23 cellular contexts compared by ENCODE assay signal in genomic region chr1:164755674-164756073, GRCh38.
DNase-seq lines count a peak whose midpoint lies in the region; ATAC-seq, FAIRE-seq and TF ChIP-seq lines count a peak whose summit lies in the region.
"Had no signal": no experiment of that assay in that cellular context is flagged by ENCODE, and none has a peak within 500 bp of the region (broad histone marks: within the 10 kb centered on the region; RNA-seq: fewer than 3 reads in every experiment).

No MANE protein-coding gene starts in this region.

- no peaks in the 10 kb centered on the region for H3K79me2 ChIP-seq in keratinocyte (ENCODE audit: control insufficient read depth, insufficient read depth, low read length)

- dilution Hi-C loops in IMR-90 (cut with HindIII; ENCODE audit: low sequenced_read_pairs, unreplicated experiment) = no loop called here
- dilution Hi-C loops in keratinocyte (cut with MboI; ENCODE audit: extremely low pct_ligation_motif_present, low sequenced_read_pairs) = no loop called here

- H2AK5ac ChIP-seq in IMR-90 (ENCODE audit: low read depth, low read length) = peak overlapping the region; percentile 27; the same call in 1 of the 2 replicates

- H2BK20ac ChIP-seq in IMR-90 (ENCODE audit: low read depth, low read length) = 0 out of 2 replicates have a peak overlapping the region, but pooled peaks have one; percentile 31

- H3K4me1 Mint-ChIP-seq in activated CD4-positive, alpha-beta T cell treated with anti-CD3 and anti-CD28 coated beads for 36 hours = no peaks in the 10 kb centered on the region
- H3K4me1 Mint-ChIP-seq: CD8-positive, alpha-beta memory T cell had no signal

- TF ChIP-seq POLR2A in IMR-90 (IDR thresholded peaks at IDR 0.05; ENCODE audit: low read depth, low read length) = no peak

- no peak for TF ChIP-seq CTCF in IMR-90 (conservative IDR thresholded peaks at IDR 0.05; ENCODE audit: low read depth, low read length)
- TF ChIP-seq CTCF in keratinocyte (optimal IDR thresholded peaks at IDR 0.05 in 1 of 3, IDR thresholded peaks at IDR 0.05 in 1 of 3, conservative IDR thresholded peaks at IDR 0.05 in 1 of 3; ENCODE audit: extremely low read depth in 1 of 3, insufficient read depth in 2 of 3, low read length in 3 of 3) = no peak
- no peak for TF ChIP-seq CTCF in left lung (IDR thresholded peaks at IDR 0.05)

- H3K9me1 ChIP-seq in IMR-90 (ENCODE audit: insufficient read depth, low read length) (peaks cover 6% of the 10 kb centered on the region; the same call in 1 of the 2 replicates), keratinocyte (ENCODE audit: control insufficient read depth, extremely low read depth, insufficient read depth, low read length) (no peaks in the 10 kb centered on the region)

- H3K27me3 ChIP-seq in IMR-90 (ENCODE audit: control insufficient read depth, insufficient read depth, low read length) (no peaks in the 10 kb centered on the region), keratinocyte (ENCODE audit: control insufficient read depth, extremely low read depth, insufficient read depth, low read length) (no peaks in the 10 kb centered on the region), left lung (no peaks in the 10 kb centered on the region)

- peaks cover 3% of the 10 kb centered on the region for H3K27me3 Mint-ChIP-seq in activated CD4-positive, alpha-beta T cell treated with anti-CD3 and anti-CD28 coated beads for 36 hours
- H3K27me3 Mint-ChIP-seq: effector memory CD8-positive, alpha-beta T cell had no signal

- peak overlapping the region; percentile 81 for H4K91ac ChIP-seq in IMR-90 (ENCODE audit: insufficient read depth, low read depth, low read length)

- H3K27ac Mint-ChIP-seq in activated CD4-positive, alpha-beta T cell treated with anti-CD3 and anti-CD28 coated beads for 36 hours = no peak overlapping the region
- H3K27ac Mint-ChIP-seq: activated CD8-positive, alpha-beta T cell treated with anti-CD3 and anti-CD28 coated beads, Interleukin-2, amount 10 ng/mL, durations not matched to agents 7 days and 5 days; CD8-positive, alpha-beta memory T cell; effector memory CD8-positive, alpha-beta T cell; WTC11 had no signal

- CTCF ChIA-PET in IMR-90 (lab: Yijun Ruan, JAX) = no interaction called here
- CTCF ChIA-PET in activated CD4-positive, alpha-beta T cell treated with anti-CD3 and anti-CD28 coated beads for 36 hours (lab: Charles Lee) = no interaction called here

- no peaks in the 10 kb centered on the region for H3K9me3 Mint-ChIP-seq in activated CD4-positive, alpha-beta T cell treated with anti-CD3 and anti-CD28 coated beads for 36 hours (ENCODE audit: low read depth)
- H3K9me3 Mint-ChIP-seq: effector memory CD8-positive, alpha-beta T cell; WTC11 had no signal

- no peak for TF ChIP-seq RAD21 in IMR-90 (IDR thresholded peaks at IDR 0.05; ENCODE audit: low read length)

- no peak overlapping the region for H3K56ac ChIP-seq in IMR-90 (ENCODE audit: extremely low read depth, insufficient read depth, low read length)

- DNase-seq in DMS 273 (lab: John Stamatoyannopoulos, UW; ENCODE audit: unreplicated experiment) (peak; percentile 87), IMR-90 (no peak), NCI-H69 (lab: John Stamatoyannopoulos, UW) (peak; percentile 70), keratinocyte (ENCODE audit: low read depth, low spot score) (no peak), left lung (no peak), NCI-H2196 treated with DMSO at 0.1 percent for 48 hours (lab: John Stamatoyannopoulos, UW; ENCODE audit: unreplicated experiment) (no peak), sciatic nerve (ENCODE audit: low spot score) (no peak)
- no peak for DNase-seq in activated CD4-positive, alpha-beta T cell treated with anti-CD3 and anti-CD28 coated beads for 36 hours
- DNase-seq: activated CD8-positive, alpha-beta T cell treated with anti-CD3 and anti-CD28 coated beads, Interleukin-2, amount 10 ng/mL, durations not matched to agents 7 days and 5 days; activated naive CD4-positive, alpha-beta T cell treated with anti-CD3 and anti-CD28 coated beads, Interleukin-2, amount 50 U/mL, for 16 hours; activated T-cell treated with anti-CD3 and anti-CD28 coated beads, Interleukin-2, amount 50 U/mL, for 4 hours; CD8-positive, alpha-beta memory T cell; effector memory CD8-positive, alpha-beta T cell; GM23248; head of caudate nucleus; NCI-H1930; NCI-H774; retina had no signal

- H3K4me1 ChIP-seq in IMR-90 (ENCODE audit: control insufficient read depth, insufficient read depth, low read length) (peaks cover 22% of the 10 kb centered on the region), keratinocyte (ENCODE audit: control insufficient read depth, extremely low read depth, insufficient read depth, low read length) (peaks cover 11% of the 10 kb centered on the region), left lung (no peaks in the 10 kb centered on the region)

- H3K4me3 ChIP-seq in IMR-90 (ENCODE audit: insufficient read depth, low read depth, low read length) = no peak overlapping the region
- no peak overlapping the region for H3K4me3 ChIP-seq in keratinocyte (ENCODE audit: control insufficient read depth in 2 of 3, extremely low read depth in 1 of 3, insufficient read depth in 2 of 3, low read depth in 1 of 3, low read length in 3 of 3)
- H3K4me3 ChIP-seq in left lung = no peak overlapping the region
- H3K4me3 ChIP-seq: GM23248, lung, thoracic aorta had no signal

- H3K9me3 ChIP-seq in IMR-90 (ENCODE audit: control insufficient read depth, insufficient read depth, low read length) (no peaks in the 10 kb centered on the region), keratinocyte (ENCODE audit: control insufficient read depth, low read depth, low read length) (no peaks in the 10 kb centered on the region), left lung (no peaks in the 10 kb centered on the region)
- H3K9me3 ChIP-seq: thoracic aorta had no signal

- H3K18ac ChIP-seq in IMR-90 (ENCODE audit: low read depth, low read length) = peak overlapping the region; percentile 94

- H4K5ac ChIP-seq in IMR-90 (ENCODE audit: low read depth, low read length) = peak overlapping the region; percentile 95

- 90% methylated on average over 2 of the region's 4 CpGs; no CpG with 5 or more reads in 1 of the 2 experiments for WGBS in IMR-90 (ENCODE audit: extremely low coverage in 2 of 2, insufficient read length in 1 of 2), 2 experiments

- H3K4me2 ChIP-seq in IMR-90 (ENCODE audit: low read depth, low read length) (peak overlapping the region; percentile 69; the same call in 1 of the 2 replicates), keratinocyte (ENCODE audit: control insufficient read depth, extremely low read depth, insufficient read depth, low read depth, low read length) (peak overlapping the region; percentile 22)

- H3K27ac ChIP-seq in IMR-90 (ENCODE audit: insufficient read depth, low read length) (peak overlapping the region; percentile 66; the same call in 1 of the 2 replicates), keratinocyte (ENCODE audit: control insufficient read depth, insufficient read depth, low read length) (no peak overlapping the region), left lung (no peak overlapping the region)
- H3K27ac ChIP-seq: GM23248, thoracic aorta had no signal

- H3K36me3 ChIP-seq in IMR-90 (ENCODE audit: control insufficient read depth, insufficient read depth, low read length) (no peaks in the 10 kb centered on the region), keratinocyte (ENCODE audit: control insufficient read depth in 2 of 2, extremely low read depth in 1 of 2, insufficient read depth in 2 of 2, low read length in 2 of 2) (no peaks in the 10 kb centered on the region), left lung (no peaks in the 10 kb centered on the region)
- H3K36me3 ChIP-seq: thoracic aorta had no signal

- H4K8ac ChIP-seq in IMR-90 (ENCODE audit: low read depth in 2 of 2, low read length in 2 of 2) = peak overlapping the region; percentile 13 to 26; a peak in 1 of 4 replicates

- H4K20me1 ChIP-seq in IMR-90 (ENCODE audit: insufficient read depth, low read length) = no peaks in the 10 kb centered on the region
- H4K20me1 ChIP-seq in keratinocyte (ENCODE audit: control insufficient read depth, extremely low read depth, insufficient read depth, low read length) = no peaks in the 10 kb centered on the region

- no peak overlapping the region for H3K14ac ChIP-seq in IMR-90 (replicated peaks; ENCODE audit: low read depth, low read length)

- no peak overlapping the region for H2AK9ac ChIP-seq in IMR-90 (replicated peaks; ENCODE audit: low read depth, low read length, poor library complexity)

- peak overlapping the region; percentile 12; the same call in 1 of the 2 replicates for H2BK120ac ChIP-seq in IMR-90 (ENCODE audit: low read depth, low read length)

- H2AFZ ChIP-seq in IMR-90 (replicated peaks; ENCODE audit: low read length, poor library complexity) = no peak overlapping the region
- peak overlapping the region; percentile 63 for H2AFZ ChIP-seq in keratinocyte (ENCODE audit: control insufficient read depth, low read length)
- H2AFZ ChIP-seq: GM23248 had no signal

- no peak overlapping the region for H3K23ac ChIP-seq in IMR-90 (ENCODE audit: low read depth, low read length)

- no peaks in the 10 kb centered on the region for H3K36me3 Mint-ChIP-seq in activated CD4-positive, alpha-beta T cell treated with anti-CD3 and anti-CD28 coated beads for 36 hours (ENCODE audit: low read depth)
- H3K36me3 Mint-ChIP-seq: CD8-positive, alpha-beta memory T cell; WTC11 had no signal

- no peak overlapping the region for H3K4ac ChIP-seq in IMR-90 (ENCODE audit: low read depth, low read length)

- no peak for ATAC-seq in IMR-90 (ENCODE audit: low read depth)
- no peak for ATAC-seq in left lung
- ATAC-seq in activated CD4-positive, alpha-beta T cell treated with anti-CD3 and anti-CD28 coated beads for 36 hours = no peak
- no peak for ATAC-seq in sciatic nerve
- ATAC-seq: activated CD8-positive, alpha-beta T cell treated with anti-CD3 and anti-CD28 coated beads, Interleukin-2, amount 10 ng/mL, durations not matched to agents 7 days and 5 days; activated T-cell treated with anti-CD3 and anti-CD28 coated beads, Interleukin-2, amount 50 U/mL, for 4 hours; effector memory CD8-positive, alpha-beta T cell; WTC11 had no signal

- peaks cover 12 to 18% of the 10 kb centered on the region in 2 experiments for H3K79me1 ChIP-seq in IMR-90 (ENCODE audit: low read depth in 1 of 2, low read length in 2 of 2)

- H3K9ac ChIP-seq in IMR-90 (ENCODE audit: low read depth, low read length) = no peak overlapping the region; the same call in 1 of the 2 replicates
- no peak overlapping the region for H3K9ac ChIP-seq in keratinocyte (ENCODE audit: control insufficient read depth, extremely low read depth, insufficient read depth, low read length)
- H3K9ac ChIP-seq: GM23248 had no signal

- no peak for FAIRE-seq in keratinocyte (lab: Jason Lieb, UNC)
- FAIRE-seq: astrocyte, HTR-8/SVneo had no signal

- in situ Hi-C loops in IMR-90 (cut with MboI; ENCODE audit: low sequenced_read_pairs) = no loop called here

- POLR2A ChIA-PET in IMR-90 (lab: Charles Lee; ENCODE audit: unreplicated experiment) = no interaction called here
- POLR2A ChIA-PET in activated CD4-positive, alpha-beta T cell treated with anti-CD3 and anti-CD28 coated beads for 36 hours (lab: Charles Lee) = no interaction called here

- H2BK15ac ChIP-seq in IMR-90 (ENCODE audit: low read depth, low read length) = no peak overlapping the region

- intact Hi-C loops in IMR-90 (cut with micrococcal nuclease) (no loop called here), left lung (cut with DNase I) (no loop called here), sciatic nerve (cut with DNase I) (no loop called here)
- intact Hi-C loops in activated CD4-positive, alpha-beta T cell treated with anti-CD3 and anti-CD28 coated beads for 36 hours (cut with DNase I, micrococcal nuclease) = no loop called here

- peak overlapping the region; percentile 27 for H2BK5ac ChIP-seq in IMR-90 (ENCODE audit: low read depth, low read length, poor library complexity, severe bottlenecking)

- no peak overlapping the region for H3K4me3 Mint-ChIP-seq in activated CD4-positive, alpha-beta T cell treated with anti-CD3 and anti-CD28 coated beads for 36 hours
- H3K4me3 Mint-ChIP-seq: activated CD8-positive, alpha-beta T cell treated with anti-CD3 and anti-CD28 coated beads, Interleukin-2, amount 10 ng/mL, durations not matched to agents 7 days and 5 days; activated T-cell treated with anti-CD3 and anti-CD28 coated beads, Interleukin-2, amount 50 U/mL, for 4 hours; CD8-positive, alpha-beta memory T cell; effector memory CD8-positive, alpha-beta T cell; WTC11 had no signal

- no TSS peak for BruUV-seq in IMR-90 (replicated peaks; lab: Mats Ljungman, UMichigan)

Comparison
In these comparisons a context has a peak if more than half of its experiments do, and no peak if none do; other contexts are left out.
1. DNase-seq: peak in DMS 273 (single experiment) and NCI-H69 (single experiment); none in IMR-90 (single experiment), keratinocyte (single experiment), left lung (0 of 2), activated CD4-positive, alpha-beta T cell treated with anti-CD3 and anti-CD28 coated beads for 36 hours (single experiment), NCI-H2196 treated with DMSO at 0.1 percent for 48 hours (single experiment) and sciatic nerve (single experiment).